In the genomic region with DNA sequence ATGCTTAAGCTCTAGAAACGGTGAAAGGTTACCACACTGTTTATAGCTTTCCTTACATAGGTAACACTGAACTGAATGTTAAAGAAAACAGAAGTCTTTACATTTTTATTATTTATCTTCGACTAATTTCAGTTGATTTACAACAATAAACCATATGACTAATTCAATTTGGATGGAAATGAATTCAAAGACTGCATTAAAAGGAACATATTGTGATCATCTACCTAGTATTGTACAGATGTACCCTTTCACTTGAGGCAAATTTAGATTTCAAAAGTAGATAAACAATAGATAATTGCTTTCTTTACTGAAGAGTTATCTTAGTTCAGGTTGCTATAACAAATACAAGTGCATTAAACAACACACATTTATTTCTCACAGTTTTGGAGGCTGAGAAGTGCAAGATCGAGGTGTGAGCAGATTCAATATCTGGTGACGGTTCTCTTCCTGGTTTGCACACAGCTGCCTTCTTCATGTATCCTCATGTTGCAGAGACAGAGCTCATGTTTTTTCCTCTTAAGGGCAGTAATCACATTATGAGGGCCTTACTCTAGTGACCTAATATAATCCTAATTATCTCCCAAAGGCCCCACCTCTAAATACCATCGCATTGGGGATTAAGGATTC, we compare ENCODE assay signal across 25 cellular contexts. TPM values are rescaled to one million over a fixed set of nuclear protein-coding genes. Genes with fewer than 3 reads are reported as not detected.
DNase-seq lines count a peak whose midpoint lies in the region; ATAC-seq, FAIRE-seq and TF ChIP-seq lines count a peak whose summit lies in the region.
"Had no signal": no experiment of that assay in that cellular context is flagged by ENCODE, and none has a peak within 500 bp of the region (broad histone marks: within the 10 kb centered on the region; RNA-seq: fewer than 3 reads in every experiment).

No MANE protein-coding gene starts in this region.

- H3K9me3 ChIP-seq in CD8-positive, alpha-beta T cell (ENCODE audit: low read length) = no peaks in the 10 kb centered on the region
- H3K9me3 ChIP-seq in PC-3 (ENCODE audit: low read length) = no peaks in the 10 kb centered on the region
- H3K9me3 ChIP-seq: gastrocnemius medialis had no signal

- POLR2A ChIA-PET in CD8-positive, alpha-beta T cell (lab: Charles Lee) = no interaction called here
- POLR2A ChIA-PET in PC-3 (lab: Charles Lee; ENCODE audit: unreplicated experiment) = no interaction called here

- no peaks in the 10 kb centered on the region for H3K36me3 ChIP-seq in CD8-positive, alpha-beta T cell (ENCODE audit: insufficient read depth, low read length)
- no peaks in the 10 kb centered on the region for H3K36me3 ChIP-seq in PC-3 (ENCODE audit: low read depth, low read length)
- H3K36me3 ChIP-seq: esophagus muscularis mucosa, gastrocnemius medialis, transverse colon had no signal

- no peak overlapping the region for H3K9ac ChIP-seq in PC-3 (ENCODE audit: low read length)
- H3K9ac ChIP-seq: GM23248 had no signal

- H3K4me1 ChIP-seq in CD8-positive, alpha-beta T cell (ENCODE audit: insufficient read depth, low read length) = no peaks in the 10 kb centered on the region
- H3K4me1 ChIP-seq in PC-3 (ENCODE audit: insufficient read depth, low read length) = no peaks in the 10 kb centered on the region
- H3K4me1 ChIP-seq: gastrocnemius medialis had no signal

- no peaks in the 10 kb centered on the region for H3K79me2 ChIP-seq in PC-3 (ENCODE audit: low read length)

- H3K4me3 ChIP-seq in CD8-positive, alpha-beta T cell (ENCODE audit: low read depth, low read length) = no peak overlapping the region
- no peak overlapping the region for H3K4me3 ChIP-seq in PC-3 (ENCODE audit: low read length)
- H3K4me3 ChIP-seq: esophagus muscularis mucosa, gastrocnemius medialis, GM23248, transverse colon had no signal

- H3K27me3 Mint-ChIP-seq in CD8-positive, alpha-beta T cell (ENCODE audit: low read depth) = no peaks in the 10 kb centered on the region
- H3K27me3 Mint-ChIP-seq: activated naive CD8-positive, alpha-beta T cell treated with anti-CD3 and anti-CD28 coated beads, Interleukin-2, amount 50 U/mL, for 24 hours had no signal

- DNase-seq in CD8-positive, alpha-beta T cell = no peak
- DNase-seq in GM19239 (ENCODE audit: insufficient read length, low spot score) = no peak
- no peak for DNase-seq in PC-3
- DNase-seq in left kidney (ENCODE audit: low read depth, low spot score) = peak; percentile 7
- no peak for DNase-seq in NCI-H1048 (lab: John Stamatoyannopoulos, UW)
- no peak for DNase-seq in 8988T
- DNase-seq: activated B cell treated with CpG ODN at 0.5 μM for 24 hours; activated CD4-positive, alpha-beta T cell treated with anti-CD3 and anti-CD28 coated beads, Interleukin-2, amount 50 U/mL, for 4 hours; activated CD8-positive, alpha-beta memory T cell treated with anti-CD3 and anti-CD28 coated beads, Interleukin-2, amount 50 U/mL, for 4 hours; activated effector memory CD4-positive, alpha-beta T cell treated with Interleukin-2 at 50 U/mL for 16 hours; activated naive CD8-positive, alpha-beta T cell treated with anti-CD3 and anti-CD28 coated beads, Interleukin-2, amount 50 U/mL, for 24 hours; AML-193; gastrocnemius medialis; GM23248; Karpas-422; stimulated activated CD4-positive, alpha-beta T cell treated with anti-CD3 and anti-CD28 coated beads, Interleukin-12 subunit alpha, Interleukin-12 subunit beta, amount 100 ng/mL, for 4 hours; T-helper 9 cell had no signal

- H3K4me2 ChIP-seq in PC-3 (ENCODE audit: low read length) = no peak overlapping the region

- H3K4me1 Mint-ChIP-seq in CD8-positive, alpha-beta T cell (ENCODE audit: low read depth) = peaks cover 5% of the 10 kb centered on the region
- H3K4me1 Mint-ChIP-seq: activated B cell treated with CpG ODN at 0.5 μM for 24 hours had no signal

- H3F3A ChIP-seq in PC-3 (ENCODE audit: low read length, unreplicated experiment) = no peaks in the 10 kb centered on the region

- FAIRE-seq in GM19239 (lab: Jason Lieb, UNC) = peak; percentile 18
- FAIRE-seq: colon, RCC 7860 had no signal

- no peak for ATAC-seq in CD8-positive, alpha-beta T cell
- ATAC-seq in PC-3 (peak; percentile 70), GM21528 (IDR thresholded peaks at IDR 0.05; ENCODE audit: low FRiP score, unreplicated experiment) (no peak)
- ATAC-seq: activated naive CD8-positive, alpha-beta T cell treated with anti-CD3 and anti-CD28 coated beads, Interleukin-2, amount 50 U/mL, for 24 hours; gastrocnemius medialis had no signal

- CTCF ChIA-PET in CD8-positive, alpha-beta T cell (lab: Charles Lee) = no interaction called here
- CTCF ChIA-PET in PC-3 (lab: Charles Lee) = no interaction called here

- peak overlapping the region; percentile 26 for H3K27ac ChIP-seq in CD8-positive, alpha-beta T cell (ENCODE audit: low read depth, low read length)
- no peak overlapping the region for H3K27ac ChIP-seq in PC-3 (ENCODE audit: low read length)
- H3K27ac ChIP-seq: esophagus muscularis mucosa, gastrocnemius medialis, GM23248, transverse colon had no signal

- H3K9me3 Mint-ChIP-seq in CD8-positive, alpha-beta T cell = peaks cover 14% of the 10 kb centered on the region

- TF ChIP-seq CTCF in CD8-positive, alpha-beta T cell (IDR thresholded peaks at IDR 0.05) = no peak
- TF ChIP-seq CTCF in PC-3 (conservative IDR thresholded peaks at IDR 0.05; ENCODE audit: low read depth, low read length) = no peak

- no peaks in the 10 kb centered on the region for H4K20me1 ChIP-seq in PC-3 (ENCODE audit: low read length)

- no peak overlapping the region for H2AFZ ChIP-seq in PC-3 (ENCODE audit: low read length)
- H2AFZ ChIP-seq: GM23248 had no signal

- no peak overlapping the region for H3K4me3 Mint-ChIP-seq in CD8-positive, alpha-beta T cell
- H3K4me3 Mint-ChIP-seq: activated B cell treated with CpG ODN at 0.5 μM for 24 hours; activated naive CD8-positive, alpha-beta T cell treated with anti-CD3 and anti-CD28 coated beads, Interleukin-2, amount 50 U/mL, for 24 hours; stimulated activated naive CD8-positive, alpha-beta T cell treated with anti-CD3 and anti-CD28 coated beads, Interleukin-15, Interleukin-2, amounts not matched to agents 100 ng/mL and 50 ng/mL, for 24 hours had no signal

- BruUV-seq in PC-3 (replicated peaks; lab: Mats Ljungman, UMichigan) = no TSS peak

- intact Hi-C loops in CD8-positive, alpha-beta T cell (cut with DNase I, micrococcal nuclease) = no loop called here
- intact Hi-C loops in PC-3 (cut with micrococcal nuclease) = no loop called here

- no peaks in the 10 kb centered on the region for H3K9me2 ChIP-seq in PC-3 (replicated peaks; ENCODE audit: low read length)

- H3K36me3 Mint-ChIP-seq in CD8-positive, alpha-beta T cell = peaks cover 12% of the 10 kb centered on the region
- H3K36me3 Mint-ChIP-seq: brain had no signal

- no peaks in the 10 kb centered on the region for H3K27me3 ChIP-seq in CD8-positive, alpha-beta T cell (ENCODE audit: insufficient read depth, low read length)
- H3K27me3 ChIP-seq in PC-3 (ENCODE audit: low read length) = no peaks in the 10 kb centered on the region
- H3K27me3 ChIP-seq: esophagus muscularis mucosa, gastrocnemius medialis, transverse colon had no signal

- H3K27ac Mint-ChIP-seq in CD8-positive, alpha-beta T cell = no peak overlapping the region
- H3K27ac Mint-ChIP-seq: activated B cell treated with CpG ODN at 0.5 μM for 24 hours; activated naive CD8-positive, alpha-beta T cell treated with anti-CD3 and anti-CD28 coated beads, Interleukin-2, amount 50 U/mL, for 24 hours; stimulated activated naive CD8-positive, alpha-beta T cell treated with anti-CD3 and anti-CD28 coated beads, Interleukin-15, Interleukin-2, amounts not matched to agents 100 ng/mL and 50 ng/mL, for 24 hours had no signal

RNA-seq across cellular contexts. Expression of a gene that starts 15.0 kb away (rescaled TPM):
- not detected for total RNA-seq in CD8-positive, alpha-beta T cell
- total RNA-seq in PC-3 (2014; rRNA removed) = 0.18 and 0.40 TPM in 2 replicates
- total RNA-seq: activated B cell treated with CpG ODN at 0.5 μM for 24 hours, gastrocnemius medialis, GM23248, myocyte, transverse colon had no signal
